Comparison of ENCODE assay signal across 1 cellular context in the genomic region with DNA sequence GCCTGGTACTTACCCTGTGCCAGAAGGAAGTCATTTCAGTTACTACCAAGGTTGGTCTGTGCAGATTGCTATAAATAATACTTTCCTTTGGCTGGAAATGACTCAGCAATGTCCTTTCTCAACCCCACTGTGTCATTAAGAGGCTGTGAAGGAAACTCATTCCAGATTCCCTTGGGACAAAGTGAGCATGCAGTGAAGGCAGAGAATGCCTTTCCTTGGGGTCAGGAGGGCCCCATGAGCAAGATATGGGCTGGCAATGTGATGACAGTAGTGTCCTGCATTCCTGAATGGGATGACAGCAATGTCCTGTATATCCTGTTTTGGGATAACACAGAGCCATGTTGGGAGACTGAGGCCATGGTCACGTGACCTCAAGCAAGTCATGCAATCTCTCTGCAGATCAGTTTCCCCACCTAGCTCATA.
TF ChIP-seq lines count a peak whose summit lies in the region.

No MANE protein-coding gene starts in this region.

TF ChIP-seq in SK-N-SH, 30 proteins besides CTCF, POLR2A, EP300 and RAD21 (continued from another document):
- TF ChIP-seq, protein P1, sequence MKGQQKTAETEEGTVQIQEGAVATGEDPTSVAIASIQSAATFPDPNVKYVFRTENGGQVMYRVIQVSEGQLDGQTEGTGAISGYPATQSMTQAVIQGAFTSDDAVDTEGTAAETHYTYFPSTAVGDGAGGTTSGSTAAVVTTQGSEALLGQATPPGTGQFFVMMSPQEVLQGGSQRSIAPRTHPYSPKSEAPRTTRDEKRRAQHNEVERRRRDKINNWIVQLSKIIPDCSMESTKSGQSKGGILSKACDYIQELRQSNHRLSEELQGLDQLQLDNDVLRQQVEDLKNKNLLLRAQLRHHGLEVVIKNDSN (IDR thresholded peaks at IDR 0.05; ENCODE audit: borderline replicate concordance, low read depth): no peak
- TF ChIP-seq GABPA (IDR thresholded peaks at IDR 0.05; ENCODE audit: low read depth) (no peak), NRF1 (IDR thresholded peaks at IDR 0.05; ENCODE audit: low read depth, low read length) (no peak), FOXJ3 (CRISPR knock-in tag; IDR thresholded peaks at IDR 0.05) (no peak), POLR2AphosphoS5 (IDR thresholded peaks at IDR 0.05; ENCODE audit: low read depth, low read length) (no peak), ELF1 (IDR thresholded peaks at IDR 0.05) (no peak)
- TF ChIP-seq, protein P2, sequence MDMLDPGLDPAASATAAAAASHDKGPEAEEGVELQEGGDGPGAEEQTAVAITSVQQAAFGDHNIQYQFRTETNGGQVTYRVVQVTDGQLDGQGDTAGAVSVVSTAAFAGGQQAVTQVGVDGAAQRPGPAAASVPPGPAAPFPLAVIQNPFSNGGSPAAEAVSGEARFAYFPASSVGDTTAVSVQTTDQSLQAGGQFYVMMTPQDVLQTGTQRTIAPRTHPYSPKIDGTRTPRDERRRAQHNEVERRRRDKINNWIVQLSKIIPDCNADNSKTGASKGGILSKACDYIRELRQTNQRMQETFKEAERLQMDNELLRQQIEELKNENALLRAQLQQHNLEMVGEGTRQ (IDR thresholded peaks at IDR 0.05; ENCODE audit: borderline replicate concordance, low read depth, low read length): no peak
